9 cellular contexts compared by ENCODE assay signal in the genomic region with DNA sequence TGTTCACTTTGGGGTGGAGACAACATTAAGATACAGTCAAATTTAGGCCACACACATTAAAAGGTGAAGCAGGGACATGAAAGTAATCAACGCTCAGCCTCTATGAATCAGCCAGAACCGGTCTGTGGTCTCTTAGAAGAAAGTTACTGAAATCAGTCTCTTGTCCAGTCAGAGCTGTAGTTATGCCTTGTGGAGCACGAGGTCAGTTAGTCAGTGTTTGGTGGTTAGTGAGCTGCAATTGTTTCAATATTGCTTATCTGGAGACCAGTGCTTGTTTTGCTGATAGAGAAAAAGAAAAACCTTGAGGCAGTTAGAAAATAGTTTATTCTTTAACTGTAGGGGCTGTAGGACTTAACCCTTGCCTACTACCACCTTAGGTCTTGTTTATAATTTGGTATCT.
A peak's percentile ranks its signal among the peaks of the same experiment; 100 is the strongest.
DNase-seq lines count a peak whose midpoint lies in the region; ATAC-seq and TF ChIP-seq lines count a peak whose summit lies in the region.
"Had no signal": no experiment of that assay in that cellular context is flagged by ENCODE, and none has a peak within 500 bp of the region (broad histone marks: within the 10 kb centered on the region; RNA-seq: fewer than 3 reads in every experiment).

No MANE protein-coding gene starts in this region.

- H3K4me3 ChIP-seq in GM23338: no peak overlapping the region
- H3K4me3 ChIP-seq: right lobe of liver had no signal

- H3K4me1 Mint-ChIP-seq in GM23338: peaks cover 5% of the 10 kb centered on the region; the same call in 2 of the 3 replicates

- no peak overlapping the region for H3K27ac ChIP-seq in foreskin keratinocyte
- H3K27ac ChIP-seq in GM23338 (ENCODE audit: low read depth): no peak overlapping the region

- no peak overlapping the region for H3K4me3 Mint-ChIP-seq in GM23338

- H3K4me2 ChIP-seq in GM23338: no peak overlapping the region

- H3K4me1 ChIP-seq in foreskin keratinocyte (no peaks in the 10 kb centered on the region), GM23338 (ENCODE audit: insufficient read depth) (peaks cover 8% of the 10 kb centered on the region; the same call in 1 of the 2 replicates)
- H3K4me1 ChIP-seq: right lobe of liver had no signal

- ATAC-seq in GM21447 (IDR thresholded peaks at IDR 0.05; ENCODE audit: unreplicated experiment) (peak; percentile 96), HG03565 (IDR thresholded peaks at IDR 0.05; ENCODE audit: unreplicated experiment) (peak; percentile 99), foreskin keratinocyte (peak; percentile 52), GM23338 (no peak)

- no peaks in the 10 kb centered on the region for H3F3A ChIP-seq in GM23338 (replicated peaks; ENCODE audit: low read depth)

- H3K36me3 Mint-ChIP-seq in GM23338 (ENCODE audit: low read depth): peaks cover 12% of the 10 kb centered on the region

- no peaks in the 10 kb centered on the region for H4K20me1 ChIP-seq in GM23338 (replicated peaks; ENCODE audit: insufficient read depth)

- no peak overlapping the region for H2AFZ ChIP-seq in GM23338

- H3K79me2 ChIP-seq in GM23338 (replicated peaks; ENCODE audit: insufficient read depth): no peaks in the 10 kb centered on the region

- no peak overlapping the region for H3K27ac Mint-ChIP-seq in GM23338

- no peaks in the 10 kb centered on the region for H3K9me2 ChIP-seq in GM23338 (ENCODE audit: insufficient read depth)

- H3K27me3 ChIP-seq in foreskin keratinocyte: peaks cover 6% of the 10 kb centered on the region
- no peaks in the 10 kb centered on the region for H3K27me3 ChIP-seq in GM23338 (ENCODE audit: insufficient read depth)
- H3K27me3 ChIP-seq: right lobe of liver had no signal

- 0 out of 2 replicates have a peak, but pooled peaks cover 3% of the 10 kb centered on the region for H3K36me3 ChIP-seq in GM23338 (ENCODE audit: insufficient read depth)
- H3K36me3 ChIP-seq: right lobe of liver had no signal

- H3K9me3 Mint-ChIP-seq in GM23338: peaks cover 20% of the 10 kb centered on the region

- peak; percentile 30 for DNase-seq in GM04503 (ENCODE audit: low read depth)
- peak in 1 of 2 donors; percentile 33 for DNase-seq in foreskin keratinocyte
- no peak for DNase-seq in NCI-H1436 treated with DMSO at 0.1 percent for 48 hours (lab: John Stamatoyannopoulos, UW)
- DNase-seq in GM23338 (ENCODE audit: low spot score): no peak
- no peak for DNase-seq in OCI-M2 (lab: John Stamatoyannopoulos, UW; ENCODE audit: unreplicated experiment)
- no peak for DNase-seq in stimulated activated CD4-positive, alpha-beta T cell treated with anti-CD3 and anti-CD28 coated beads, Interleukin-2, amount 100 ng/mL, for 24 hours
- DNase-seq: right lobe of liver had no signal

- TF ChIP-seq CTCF in foreskin keratinocyte (conservative IDR thresholded peaks at IDR 0.05) (no peak), GM23338 (conservative IDR thresholded peaks at IDR 0.05; ENCODE audit: low read depth in 2 of 2) (no peak)

- no peaks in the 10 kb centered on the region for H3K27me3 Mint-ChIP-seq in GM23338 (ENCODE audit: insufficient read depth, low read depth, poor library complexity)

TF ChIP-seq in GM23338, 12 proteins besides CTCF, POLR2A, EP300 and RAD21:
- TF ChIP-seq EZH2 (IDR thresholded peaks at IDR 0.05; ENCODE audit: low read depth, unreplicated experiment) (no peak), CREB1 (CRISPR knock-in tag; IDR thresholded peaks at IDR 0.05; ENCODE audit: low read depth) (no peak), STAT1 (IDR thresholded peaks at IDR 0.05; ENCODE audit: unreplicated experiment) (no peak), POLR2AphosphoS5 (IDR thresholded peaks at IDR 0.05; ENCODE audit: low read depth) (no peak), JUNB (IDR thresholded peaks at IDR 0.05; ENCODE audit: unreplicated experiment) (no peak), ZNF114 (CRISPR knock-in tag; IDR thresholded peaks at IDR 0.05) (no peak), NANOG (IDR thresholded peaks at IDR 0.05; ENCODE audit: borderline replicate concordance) (no peak)
- TF ChIP-seq, protein P1, sequence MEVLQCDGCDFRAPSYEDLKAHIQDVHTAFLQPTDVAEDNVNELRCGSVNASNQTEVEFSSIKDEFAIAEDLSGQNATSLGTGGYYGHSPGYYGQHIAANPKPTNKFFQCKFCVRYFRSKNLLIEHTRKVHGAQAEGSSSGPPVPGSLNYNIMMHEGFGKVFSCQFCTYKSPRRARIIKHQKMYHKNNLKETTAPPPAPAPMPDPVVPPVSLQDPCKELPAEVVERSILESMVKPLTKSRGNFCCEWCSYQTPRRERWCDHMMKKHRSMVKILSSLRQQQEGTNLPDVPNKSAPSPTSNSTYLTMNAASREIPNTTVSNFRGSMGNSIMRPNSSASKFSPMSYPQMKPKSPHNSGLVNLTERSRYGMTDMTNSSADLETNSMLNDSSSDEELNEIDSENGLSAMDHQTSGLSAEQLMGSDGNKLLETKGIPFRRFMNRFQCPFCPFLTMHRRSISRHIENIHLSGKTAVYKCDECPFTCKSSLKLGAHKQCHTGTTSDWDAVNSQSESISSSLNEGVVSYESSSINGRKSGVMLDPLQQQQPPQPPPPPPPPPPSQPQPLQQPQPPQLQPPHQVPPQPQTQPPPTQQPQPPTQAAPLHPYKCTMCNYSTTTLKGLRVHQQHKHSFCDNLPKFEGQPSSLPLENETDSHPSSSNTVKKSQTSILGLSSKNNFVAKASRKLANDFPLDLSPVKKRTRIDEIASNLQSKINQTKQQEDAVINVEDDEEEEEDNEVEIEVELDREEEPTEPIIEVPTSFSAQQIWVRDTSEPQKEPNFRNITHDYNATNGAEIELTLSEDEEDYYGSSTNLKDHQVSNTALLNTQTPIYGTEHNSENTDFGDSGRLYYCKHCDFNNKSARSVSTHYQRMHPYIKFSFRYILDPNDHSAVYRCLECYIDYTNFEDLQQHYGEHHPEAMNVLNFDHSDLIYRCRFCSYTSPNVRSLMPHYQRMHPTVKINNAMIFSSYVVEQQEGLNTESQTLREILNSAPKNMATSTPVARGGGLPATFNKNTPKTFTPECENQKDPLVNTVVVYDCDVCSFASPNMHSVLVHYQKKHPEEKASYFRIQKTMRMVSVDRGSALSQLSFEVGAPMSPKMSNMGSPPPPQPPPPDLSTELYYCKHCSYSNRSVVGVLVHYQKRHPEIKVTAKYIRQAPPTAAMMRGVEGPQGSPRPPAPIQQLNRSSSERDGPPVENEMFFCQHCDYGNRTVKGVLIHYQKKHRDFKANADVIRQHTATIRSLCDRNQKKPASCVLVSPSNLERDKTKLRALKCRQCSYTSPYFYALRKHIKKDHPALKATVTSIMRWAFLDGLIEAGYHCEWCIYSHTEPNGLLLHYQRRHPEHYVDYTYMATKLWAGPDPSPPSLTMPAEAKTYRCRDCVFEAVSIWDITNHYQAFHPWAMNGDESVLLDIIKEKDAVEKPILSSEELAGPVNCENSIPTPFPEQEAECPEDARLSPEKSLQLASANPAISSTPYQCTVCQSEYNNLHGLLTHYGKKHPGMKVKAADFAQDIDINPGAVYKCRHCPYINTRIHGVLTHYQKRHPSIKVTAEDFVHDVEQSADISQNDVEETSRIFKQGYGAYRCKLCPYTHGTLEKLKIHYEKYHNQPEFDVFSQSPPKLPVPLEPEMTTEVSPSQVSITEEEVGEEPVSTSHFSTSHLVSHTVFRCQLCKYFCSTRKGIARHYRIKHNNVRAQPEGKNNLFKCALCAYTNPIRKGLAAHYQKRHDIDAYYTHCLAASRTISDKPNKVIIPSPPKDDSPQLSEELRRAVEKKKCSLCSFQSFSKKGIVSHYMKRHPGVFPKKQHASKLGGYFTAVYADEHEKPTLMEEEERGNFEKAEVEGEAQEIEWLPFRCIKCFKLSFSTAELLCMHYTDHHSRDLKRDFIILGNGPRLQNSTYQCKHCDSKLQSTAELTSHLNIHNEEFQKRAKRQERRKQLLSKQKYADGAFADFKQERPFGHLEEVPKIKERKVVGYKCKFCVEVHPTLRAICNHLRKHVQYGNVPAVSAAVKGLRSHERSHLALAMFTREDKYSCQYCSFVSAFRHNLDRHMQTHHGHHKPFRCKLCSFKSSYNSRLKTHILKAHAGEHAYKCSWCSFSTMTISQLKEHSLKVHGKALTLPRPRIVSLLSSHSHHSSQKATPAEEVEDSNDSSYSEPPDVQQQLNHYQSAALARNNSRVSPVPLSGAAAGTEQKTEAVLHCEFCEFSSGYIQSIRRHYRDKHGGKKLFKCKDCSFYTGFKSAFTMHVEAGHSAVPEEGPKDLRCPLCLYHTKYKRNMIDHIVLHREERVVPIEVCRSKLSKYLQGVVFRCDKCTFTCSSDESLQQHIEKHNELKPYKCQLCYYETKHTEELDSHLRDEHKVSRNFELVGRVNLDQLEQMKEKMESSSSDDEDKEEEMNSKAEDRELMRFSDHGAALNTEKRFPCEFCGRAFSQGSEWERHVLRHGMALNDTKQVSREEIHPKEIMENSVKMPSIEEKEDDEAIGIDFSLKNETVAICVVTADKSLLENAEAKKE (CRISPR knock-in tag; IDR thresholded peaks at IDR 0.05): no peak
